24 cellular contexts compared by ENCODE assay signal in genomic region chr6:143040018-143040417, GRCh38. TPM values are rescaled to one million over a fixed set of nuclear protein-coding genes. Genes with fewer than 3 reads are reported as not detected.
DNase-seq lines count a peak whose midpoint lies in the region; ATAC-seq lines count a peak whose summit lies in the region.
"Had no signal": no experiment of that assay in that cellular context is flagged by ENCODE, and none has a peak within 500 bp of the region (broad histone marks: within the 10 kb centered on the region; RNA-seq: fewer than 3 reads in every experiment).

No MANE protein-coding gene starts in this region.

- 77 to 92% methylated on average over 2 of the region's 2 CpGs for WGBS in GM23248 (ENCODE audit: low coverage in 1 of 2, low lambda C conversion rate in 2 of 2, missing lambda C conversion rate in 2 of 2), 2 experiments

- H3K27ac Mint-ChIP-seq in activated naive CD8-positive, alpha-beta T cell = peak overlapping the region; percentile 9
- H3K27ac Mint-ChIP-seq in activated naive CD8-positive, alpha-beta T cell treated with anti-CD3 and anti-CD28 coated beads for 36 hours = no peak overlapping the region
- H3K27ac Mint-ChIP-seq in T-helper 17 cell = peak overlapping the region; percentile 14
- no peak overlapping the region for H3K27ac Mint-ChIP-seq in activated CD4-positive, alpha-beta memory T cell treated with anti-CD3 and anti-CD28 coated beads for 36 hours

- peaks cover 6% of the 10 kb centered on the region for H3K4me1 Mint-ChIP-seq in activated naive CD8-positive, alpha-beta T cell (ENCODE audit: low read depth)
- peaks cover 11% of the 10 kb centered on the region for H3K4me1 Mint-ChIP-seq in activated naive CD8-positive, alpha-beta T cell treated with anti-CD3 and anti-CD28 coated beads for 36 hours
- H3K4me1 Mint-ChIP-seq in T-helper 17 cell = peaks cover 10% of the 10 kb centered on the region
- H3K4me1 Mint-ChIP-seq in activated CD4-positive, alpha-beta memory T cell treated with anti-CD3 and anti-CD28 coated beads for 36 hours (ENCODE audit: low read depth) = peaks cover 9% of the 10 kb centered on the region

- H3K4me3 ChIP-seq in GM23248 = no peak overlapping the region

- intact Hi-C loops in activated CD4-positive, alpha-beta memory T cell treated with anti-CD3 and anti-CD28 coated beads for 36 hours (cut with micrococcal nuclease) = no loop called here

- no peak for ATAC-seq in T-helper 17 cell
- ATAC-seq: HCT116, HepG2, PC-3 had no signal

- H3K36me3 Mint-ChIP-seq in activated naive CD8-positive, alpha-beta T cell = no peaks in the 10 kb centered on the region
- H3K36me3 Mint-ChIP-seq in activated naive CD8-positive, alpha-beta T cell treated with anti-CD3 and anti-CD28 coated beads for 36 hours = no peaks in the 10 kb centered on the region
- peaks cover 11% of the 10 kb centered on the region for H3K36me3 Mint-ChIP-seq in T-helper 17 cell (ENCODE audit: low read depth)
- H3K36me3 Mint-ChIP-seq in activated CD4-positive, alpha-beta memory T cell treated with anti-CD3 and anti-CD28 coated beads for 36 hours = peaks cover 3% of the 10 kb centered on the region

- H3K9me3 ChIP-seq in GM23248 (ENCODE audit: low read depth) (no peaks in the 10 kb centered on the region), T-helper 17 cell (ENCODE audit: control insufficient read depth, low read length, poor library complexity, severe bottlenecking) (no peaks in the 10 kb centered on the region)
- H3K9me3 ChIP-seq: SK-N-SH had no signal

- no peaks in the 10 kb centered on the region for H3K36me3 ChIP-seq in GM23248 (ENCODE audit: low read depth)

- in situ Hi-C loops in GM23248 (cut with MboI) = no loop called here

- H3K79me2 ChIP-seq in GM23248 (ENCODE audit: insufficient read depth) = no peaks in the 10 kb centered on the region

- H4K20me1 ChIP-seq in GM23248 (ENCODE audit: insufficient read depth) = no peaks in the 10 kb centered on the region

- H3K4me2 ChIP-seq in GM23248 (ENCODE audit: unreplicated experiment) = no peak overlapping the region
- H3K4me2 ChIP-seq: SK-N-SH had no signal

- H3K9me3 Mint-ChIP-seq in activated naive CD8-positive, alpha-beta T cell (ENCODE audit: low read depth) = peaks cover 4% of the 10 kb centered on the region
- H3K9me3 Mint-ChIP-seq in activated naive CD8-positive, alpha-beta T cell treated with anti-CD3 and anti-CD28 coated beads for 36 hours = peaks cover 2% of the 10 kb centered on the region
- H3K9me3 Mint-ChIP-seq in activated CD4-positive, alpha-beta memory T cell treated with anti-CD3 and anti-CD28 coated beads for 36 hours = peaks cover 3% of the 10 kb centered on the region

- no peaks in the 10 kb centered on the region for H3K4me1 ChIP-seq in GM23248 (ENCODE audit: insufficient read depth)

- no peak overlapping the region for H3K9ac ChIP-seq in GM23248
- H3K9ac ChIP-seq: SK-N-SH had no signal

- no peaks in the 10 kb centered on the region for H3F3A ChIP-seq in GM23248 (ENCODE audit: insufficient read depth)

- DNase-seq in activated naive CD8-positive, alpha-beta T cell treated with anti-CD3 and anti-CD28 coated beads for 36 hours = no peak
- DNase-seq in GM23248 (no peak), T-helper 17 cell (no peak), SW480 (ENCODE audit: low spot score) (no peak)
- DNase-seq in stimulated activated naive CD4-positive, alpha-beta T cell treated with Interleukin-2 at 50 U/mL for 16 hours (lab: John Stamatoyannopoulos, UW) = no peak
- no peak for DNase-seq in activated CD4-positive, alpha-beta memory T cell treated with anti-CD3 and anti-CD28 coated beads for 36 hours
- DNase-seq: ACHN, AML-193, DMS79, GOT3, KG1, MV-4-11, NCI-H187, NCI-H2107, NCI-H510A, NCI-H748 treated with DMSO at 0.1 percent for 48 hours, PC-3, RPMI8226, SHP77 treated with DMSO at 0.1 percent for 48 hours, SK-N-SH had no signal

- no peak overlapping the region for H3K4me3 Mint-ChIP-seq in activated naive CD8-positive, alpha-beta T cell
- no peak overlapping the region for H3K4me3 Mint-ChIP-seq in activated naive CD8-positive, alpha-beta T cell treated with anti-CD3 and anti-CD28 coated beads for 36 hours
- H3K4me3 Mint-ChIP-seq in T-helper 17 cell = no peak overlapping the region
- no peak overlapping the region for H3K4me3 Mint-ChIP-seq in activated CD4-positive, alpha-beta memory T cell treated with anti-CD3 and anti-CD28 coated beads for 36 hours

- no peak overlapping the region for H3K27ac ChIP-seq in GM23248
- H3K27ac ChIP-seq: C4-2B had no signal

- no peaks in the 10 kb centered on the region for H3K27me3 ChIP-seq in GM23248 (replicated peaks; ENCODE audit: insufficient read depth)

- peak overlapping the region; percentile 10; the same call in 1 of the 2 replicates for H2AFZ ChIP-seq in GM23248

- peaks cover 9% of the 10 kb centered on the region for H3K27me3 Mint-ChIP-seq in activated naive CD8-positive, alpha-beta T cell
- H3K27me3 Mint-ChIP-seq in activated naive CD8-positive, alpha-beta T cell treated with anti-CD3 and anti-CD28 coated beads for 36 hours = peaks cover 16% of the 10 kb centered on the region
- peaks cover 43% of the 10 kb centered on the region for H3K27me3 Mint-ChIP-seq in T-helper 17 cell
- H3K27me3 Mint-ChIP-seq in activated CD4-positive, alpha-beta memory T cell treated with anti-CD3 and anti-CD28 coated beads for 36 hours = peaks cover 10% of the 10 kb centered on the region

- POLR2A ChIA-PET in activated CD4-positive, alpha-beta memory T cell treated with anti-CD3 and anti-CD28 coated beads for 36 hours (lab: Charles Lee) = no interaction called here

- CTCF ChIA-PET in activated CD4-positive, alpha-beta memory T cell treated with anti-CD3 and anti-CD28 coated beads for 36 hours (lab: Charles Lee) = interaction anchor here (1.6 kb wide), 1 partner anchor 294 kb away, joined by 5 read pairs; no protein-coding TSS in a partner anchor

- no peaks in the 10 kb centered on the region; the same call in 1 of the 2 replicates for H3K9me2 ChIP-seq in GM23248 (ENCODE audit: insufficient read depth)
- H3K9me2 ChIP-seq: SK-N-SH had no signal

RNA-seq across cellular contexts. Expression of gene AIG1, which starts 20.7 kb away (rescaled TPM):
- 10 to 100 TPM; 19.8 to 20.1 TPM for total RNA-seq in activated naive CD8-positive, alpha-beta T cell treated with anti-CD3 and anti-CD28 coated beads for 36 hours
- 33.1 and 46.9 TPM in 2 replicates for total RNA-seq in GM23248 (2014; rRNA removed; shearing (Covaris generic))
- polyA plus RNA-seq in GM23248 (2016; fragmentation: Nextera tagmentation; extraction: Ambion mirVana) = 44.7 and 50.4 TPM in 2 replicates
- total RNA-seq in T-helper 17 cell = 10 to 100 TPM in 1 of 2 donors, 1 to 10 TPM in 1; 7.9 to 16.5 TPM
- 10 to 100 TPM; 15.7 to 16.1 TPM for total RNA-seq in activated CD4-positive, alpha-beta memory T cell treated with anti-CD3 and anti-CD28 coated beads for 36 hours

Comparison
In these comparisons a context has a peak if more than half of its experiments do, and no peak if none do; other contexts are left out.
1. H3K27ac Mint-ChIP-seq: peak in activated naive CD8-positive, alpha-beta T cell (single experiment) and T-helper 17 cell (single experiment); none in activated naive CD8-positive, alpha-beta T cell treated with anti-CD3 and anti-CD28 coated beads for 36 hours (single experiment) and activated CD4-positive, alpha-beta memory T cell treated with anti-CD3 and anti-CD28 coated beads for 36 hours (single experiment).